Comparison of ENCODE assay signal across 1 cellular context in genomic region chr6:24824142-24824755, GRCh38.
TF ChIP-seq lines count a peak whose summit lies in the region.

No MANE protein-coding gene starts in this region.

TF ChIP-seq in GM12878, 131 proteins besides CTCF, POLR2A, EP300 and RAD21:
- TF ChIP-seq BCL3 (IDR thresholded peaks at IDR 0.05; ENCODE audit: borderline replicate concordance, insufficient read depth, low read depth, low read length, poor library complexity, severe bottlenecking) = no peak
- TF ChIP-seq RELA (IDR thresholded peaks at IDR 0.05; ENCODE audit: borderline replicate concordance, partially characterized antibody) = no peak
- TF ChIP-seq CEBPZ (IDR thresholded peaks at IDR 0.05; ENCODE audit: low read depth, low read length) = no peak
- no peak for TF ChIP-seq ZBTB40 (IDR thresholded peaks at IDR 0.05; ENCODE audit: borderline replicate concordance)
TF ChIP-seq in GM12878: peak in this region for 0.
